Comparison of ENCODE assay signal across 8 cellular contexts in the genomic region with DNA sequence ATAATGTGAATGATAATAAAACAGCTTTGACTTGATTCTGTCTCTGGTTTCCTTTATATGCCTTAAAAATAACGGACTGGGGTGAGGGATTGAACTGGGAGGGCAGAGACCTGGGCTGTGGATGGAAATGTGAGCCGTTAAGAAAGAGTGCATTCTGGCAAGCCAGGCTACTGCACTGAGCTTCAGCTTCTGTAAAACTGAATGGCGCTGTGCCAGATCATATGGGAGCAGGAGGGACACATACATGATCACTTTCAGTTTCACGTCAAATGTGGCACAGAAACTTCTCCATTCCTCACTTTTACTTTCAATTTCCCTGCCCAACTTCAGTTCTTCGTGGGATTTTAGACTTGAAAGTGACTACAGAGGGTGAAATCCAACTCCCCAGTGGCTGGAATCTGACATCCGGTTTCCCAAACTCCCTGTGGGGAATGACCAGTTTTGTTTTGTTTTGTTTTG. TPM values are rescaled to one million over a fixed set of nuclear protein-coding genes. Genes with fewer than 3 reads are reported as not detected.
DNase-seq lines count a peak whose midpoint lies in the region; ATAC-seq and TF ChIP-seq lines count a peak whose summit lies in the region.

No MANE protein-coding gene starts in this region.

- TF ChIP-seq POLR2A in GM18526 (IDR thresholded peaks at IDR 0.05; ENCODE audit: extremely low read depth, insufficient read length), result peak; percentile 15

- peak; percentile 25 to 27 for DNase-seq in SHP77 (lab: John Stamatoyannopoulos, UW)
- peak; percentile 48 for DNase-seq in activated gamma-delta T cell treated with anti-CD3 and anti-CD28 coated beads, Interleukin-2, amount 50 U/mL, for 16 hours (ENCODE audit: low read depth)
- DNase-seq in glomerular visceral epithelial cell (ENCODE audit: extremely low spot score), result peak; percentile 79
- DNase-seq in renal cortical epithelial cell (ENCODE audit: low read depth), result peak; percentile 85
- no peak for DNase-seq in D341Med (ENCODE audit: low spot score)

- ATAC-seq in HG03439 (IDR thresholded peaks at IDR 0.05; ENCODE audit: unreplicated experiment), result peak; percentile 38

- H3K27ac ChIP-seq in ACC112 (ENCODE audit: low read depth, low read length), result peak overlapping the region; percentile 99

- H3K4me3 ChIP-seq in ACC112 (ENCODE audit: low read depth, low read length), result peak overlapping the region; percentile 92

- H3K79me2 ChIP-seq in ACC112 (ENCODE audit: control insufficient read depth, insufficient read depth, low read length, unreplicated experiment), result peaks cover 18% of the 10 kb centered on the region

- H3K36me3 ChIP-seq in ACC112 (ENCODE audit: insufficient read depth, low read length), result peaks cover 5% of the 10 kb centered on the region; the same call in 1 of the 2 replicates

- H2AFZ ChIP-seq in ACC112 (ENCODE audit: low read length, unreplicated experiment), result no peak overlapping the region

- H3K27me3 ChIP-seq in ACC112 (ENCODE audit: insufficient read depth, low read length), result no peaks in the 10 kb centered on the region

- H3K4me1 ChIP-seq in ACC112 (ENCODE audit: control insufficient read depth, insufficient read depth, low read length, unreplicated experiment), result peaks cover 67% of the 10 kb centered on the region

RNA-seq across cellular contexts. Expression of gene MT2A, which starts 1.1 kb away (rescaled TPM):
- total RNA-seq in renal cortical epithelial cell, result 146 and 252 TPM in 2 replicates

RNA-seq across cellular contexts. Expression of gene MT1E, which starts 16.1 kb away (rescaled TPM):
- total RNA-seq in renal cortical epithelial cell, result 193 and 893 TPM in 2 replicates

RNA-seq across cellular contexts. Expression of gene MT3, which starts 20.2 kb away (rescaled TPM):
- total RNA-seq in renal cortical epithelial cell, result not detected in 2 replicates

RNA-seq across cellular contexts. Expression of gene MT1M, which starts 23.0 kb away (rescaled TPM):
- total RNA-seq in renal cortical epithelial cell, result 2.8 and 38.0 TPM in 2 replicates

RNA-seq across cellular contexts. Expression of gene MT1A, which starts 29.0 kb away (rescaled TPM):
- 0.89 and 4.3 TPM in 2 replicates for total RNA-seq in renal cortical epithelial cell
